ENCODE assay signal across 8 cellular contexts in the genomic region with DNA sequence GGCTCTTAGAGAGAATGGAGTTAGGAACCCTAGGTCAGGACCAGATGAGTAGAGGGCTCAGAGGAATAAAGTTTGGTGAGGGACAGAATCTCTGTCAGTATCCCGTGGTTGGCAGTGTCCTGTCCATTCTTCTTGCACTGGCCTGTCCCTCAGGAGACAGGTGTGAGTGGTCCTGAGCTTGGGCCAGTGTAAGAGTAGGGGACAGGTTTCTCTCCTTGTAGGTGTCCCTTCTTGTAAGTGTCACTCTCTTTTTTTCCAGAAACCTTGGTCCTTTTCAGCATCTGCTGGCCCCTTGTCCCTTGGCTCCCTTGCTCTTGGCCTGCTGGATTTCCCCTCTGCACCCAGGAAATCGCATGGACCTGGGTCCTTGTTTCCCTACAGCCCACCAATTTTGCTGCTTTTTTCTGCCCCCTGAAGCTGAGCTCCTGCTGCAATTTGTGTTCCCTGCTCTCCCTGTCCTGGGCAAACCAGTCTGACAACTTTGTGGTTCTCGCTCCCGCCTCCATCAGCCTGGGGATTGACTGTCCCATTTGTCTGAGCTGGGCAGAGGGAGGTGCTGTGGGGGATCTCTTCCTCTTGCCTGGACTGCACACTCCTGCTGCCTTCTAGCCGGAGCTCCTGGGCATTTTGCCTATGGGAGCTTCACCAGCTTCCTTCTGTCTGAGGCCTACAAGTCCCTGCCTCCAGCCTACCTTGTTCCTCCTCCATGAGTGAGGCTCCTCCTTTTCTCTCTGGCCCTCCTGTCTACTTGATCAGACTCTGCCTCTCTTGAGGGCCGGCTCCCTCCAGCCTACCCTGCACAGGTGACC. TPM values are rescaled to one million over a fixed set of nuclear protein-coding genes. Genes with fewer than 3 reads are reported as not detected.
DNase-seq lines count a peak whose midpoint lies in the region; ATAC-seq and TF ChIP-seq lines count a peak whose summit lies in the region.

No MANE protein-coding gene starts in this region.

- peaks cover 21 to 97% (median 58%) of the 10 kb centered on the region in 4 donors for H3K4me1 ChIP-seq in Peyer's patch

- peak in 1 of 2 donors; percentile 47 for TF ChIP-seq POLR2A in Peyer's patch (IDR thresholded peaks at IDR 0.05)

- ATAC-seq in GM19023 (IDR thresholded peaks at IDR 0.05; ENCODE audit: unreplicated experiment) = no peak

- H3K4me3 ChIP-seq in Peyer's patch (no peak overlapping the region), epithelial cell of proximal tubule (ENCODE audit: low read depth, low read length) (peak overlapping the region; percentile 1)

- H3K27ac ChIP-seq in Peyer's patch = peak overlapping the region; percentile 52 to 81 (median 72)

- no peaks in the 10 kb centered on the region for H3K9me3 ChIP-seq in Peyer's patch

- TF ChIP-seq CTCF in Peyer's patch (IDR thresholded peaks at IDR 0.05) = no peak
- TF ChIP-seq CTCF in epithelial cell of proximal tubule (conservative IDR thresholded peaks at IDR 0.05; ENCODE audit: low read depth, low read length) = no peak

- H3K27me3 ChIP-seq in Peyer's patch = no peaks in the 10 kb centered on the region

- no peaks in the 10 kb centered on the region for H3K36me3 ChIP-seq in Peyer's patch

- peak; percentile 61 for DNase-seq in activated CD8-positive, alpha-beta memory T cell treated with anti-CD3 and anti-CD28 coated beads for 24 hours
- DNase-seq in activated CD8-positive, alpha-beta memory T cell treated with anti-CD3 and anti-CD28 coated beads, Interleukin-2, amount 50 U/mL, for 4 hours = no peak
- DNase-seq in Peyer's patch = peak in 2 of 3 donors; percentile 73 to 79
- no peak for DNase-seq in epithelial cell of proximal tubule (ENCODE audit: low read depth)
- peak; percentile 76 for DNase-seq in myocyte (ENCODE audit: low read depth)
- no peak for DNase-seq in NCI-H187 treated with DMSO at 0.1 percent for 48 hours (lab: John Stamatoyannopoulos, UW)
- no peak for DNase-seq in NCI-H1930 (lab: John Stamatoyannopoulos, UW)

RNA-seq across cellular contexts. Expression of gene TSPAN14, which starts 6.5 kb away (rescaled TPM):
- total RNA-seq in Peyer's patch (10 to 100 TPM; 51.2 to 72.0 (median 68.0) TPM), epithelial cell of proximal tubule (96.7 and 139 TPM in 2 replicates), myocyte (54.6 and 79.8 TPM in 2 replicates)
- polyA plus RNA-seq in myocyte (2012) = 39.8 TPM

RNA-seq across cellular contexts. Expression of gene PRXL2A, which starts 52.3 kb away (rescaled TPM):
- total RNA-seq in Peyer's patch (10 to 100 TPM; 27.2 to 89.3 (median 60.3) TPM), epithelial cell of proximal tubule (50.5 and 52.0 TPM in 2 replicates), myocyte (0.11 and 0.31 TPM in 2 replicates)
- not detected for polyA plus RNA-seq in myocyte (2012)

Comparison
In these comparisons a context has a peak if more than half of its experiments do, and no peak if none do; other contexts are left out.
1. DNase-seq: peak in activated CD8-positive, alpha-beta memory T cell treated with anti-CD3 and anti-CD28 coated beads for 24 hours (single experiment), Peyer's patch (2 of 3) and myocyte (single experiment); none in activated CD8-positive, alpha-beta memory T cell treated with anti-CD3 and anti-CD28 coated beads, Interleukin-2, amount 50 U/mL, for 4 hours (single experiment), epithelial cell of proximal tubule (single experiment), NCI-H187 treated with DMSO at 0.1 percent for 48 hours (single experiment) and NCI-H1930 (0 of 2).
2. RNA of gene PRXL2A, which starts 52.3 kb away (total RNA-seq): 27.2 to 89.3 TPM in Peyer's patch and 50.5 to 52.0 TPM in epithelial cell of proximal tubule; 0.11 to 0.31 TPM in myocyte; every median in the first group is over 10 times any median in the second.